Comparison of ENCODE assay signal across 31 cellular contexts in genomic region chr10:120205368-120206018, GRCh38.
"Had no signal": no experiment of that assay in that cellular context is flagged by ENCODE, and none has a peak within 500 bp of the region (broad histone marks: within the 10 kb centered on the region; RNA-seq: fewer than 3 reads in every experiment).

No MANE protein-coding gene starts in this region.

- H3K4me1 ChIP-seq: adrenal gland, body of pancreas, gastrocnemius medialis, psoas muscle, sigmoid colon, uterus had no signal

- H3K4me3 ChIP-seq: adrenal gland, body of pancreas, esophagus squamous epithelium, gastrocnemius medialis, ovary, psoas muscle, sigmoid colon, smooth muscle cell, uterus had no signal

- H3K36me3 ChIP-seq: adrenal gland, esophagus squamous epithelium, gastrocnemius medialis, ovary, sigmoid colon, uterus had no signal

- H3K27me3 ChIP-seq: adrenal gland, body of pancreas, esophagus squamous epithelium, gastrocnemius medialis, ovary, sigmoid colon, uterus had no signal

- ATAC-seq: body of pancreas; gastrocnemius medialis; left colon; naive thymus-derived CD4-positive, alpha-beta T cell; psoas muscle; stimulated activated memory B cell treated with anti-CD40 and anti-IgM and Interleukin-4, amounts not matched to agents 10 μg/mL and 1 μg/mL and 100 μg/mL, for 72 hours; stimulated activated naive CD8-positive, alpha-beta T cell treated with anti-CD3 and anti-CD28 coated beads, Interleukin-15, amount 100 ng/mL, for 72 hours had no signal

- H3K27ac ChIP-seq: adrenal gland, body of pancreas, gastrocnemius medialis, ovary, psoas muscle, sigmoid colon, uterus had no signal

- DNase-seq: activated CD4-positive, alpha-beta memory T cell treated with anti-CD3 and anti-CD28 coated beads for 36 hours; activated CD4-positive, alpha-beta T cell treated with anti-CD3 and anti-CD28 coated beads, Interleukin-2, amount 10 ng/mL, durations not matched to agents 24 days and 14 days; activated CD4-positive, CD25-positive, alpha-beta regulatory T cell treated with anti-CD3 and anti-CD28 coated beads, Interleukin-2, amount 50 U/mL, for 72 hours; activated CD8-positive, alpha-beta memory T cell treated with anti-CD3 and anti-CD28 coated beads, Interleukin-2, amount 50 U/mL, for 4 hours; activated effector memory CD4-positive, alpha-beta T cell treated with anti-CD3 and anti-CD28 coated beads, Interleukin-2, amount 50 U/mL, for 16 hours; activated naive CD4-positive, alpha-beta T cell treated with anti-CD3 and anti-CD28 coated beads for 36 hours; activated naive CD8-positive, alpha-beta T cell treated with anti-CD3 and anti-CD28 coated beads for 36 hours; activated T-cell treated with anti-CD3 and anti-CD28 coated beads, Interleukin-2, amount 50 U/mL, for 1 hour; adrenal gland; aorta; body of pancreas; esophagus squamous epithelium; gastrocnemius medialis; hippocampal formation; kidney; left colon; midbrain; naive thymus-derived CD4-positive, alpha-beta T cell; ovary; psoas muscle; sigmoid colon; stimulated activated CD4-positive, alpha-beta T cell treated with anti-CD3 and anti-CD28 coated beads, Interleukin-1b, Interleukin-23, amount 100 ng/mL, for 48 hours; stimulated activated CD4-positive, alpha-beta T cell treated with anti-CD3 and anti-CD28 coated beads, Interleukin-4, amount 100 ng/mL, for 4 hours; stimulated activated CD8-positive, alpha-beta memory T cell treated with anti-CD3 and anti-CD28 coated beads, Interleukin-4, amount 100 ng/mL, for 48 hours; stimulated activated naive CD8-positive, alpha-beta T cell treated with anti-CD3 and anti-CD28 coated beads, Interleukin-15, amount 100 ng/mL, for 72 hours; T-helper 9 cell; uterus had no signal

- FAIRE-seq: endothelial cell of umbilical vein, kidney, TTC549 had no signal
